In the genomic region with DNA sequence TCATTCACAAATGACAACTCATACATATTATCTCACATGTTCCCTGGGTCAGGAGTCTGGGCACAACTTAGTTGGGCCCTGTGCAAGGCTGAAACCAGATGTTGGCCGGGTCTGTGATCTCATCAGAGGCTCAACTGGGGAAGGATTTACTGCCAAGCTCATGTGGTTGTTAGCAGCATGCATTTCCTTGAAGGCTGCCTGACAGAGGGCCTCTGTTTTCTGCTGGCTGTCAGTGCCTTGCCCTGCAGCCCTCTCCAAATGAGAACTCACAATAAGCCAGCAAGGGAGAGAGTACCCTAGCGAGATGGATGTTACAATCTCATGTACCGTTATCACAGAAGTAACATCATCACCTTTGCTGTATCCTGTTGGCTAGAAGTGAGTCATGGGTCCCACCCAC, we compare ENCODE assay signal across 20 cellular contexts. TPM values are rescaled to one million over a fixed set of nuclear protein-coding genes. Genes with fewer than 3 reads are reported as not detected.
DNase-seq lines count a peak whose midpoint lies in the region; ATAC-seq, FAIRE-seq and TF ChIP-seq lines count a peak whose summit lies in the region.
"Had no signal": no experiment of that assay in that cellular context is flagged by ENCODE, and none has a peak within 500 bp of the region (broad histone marks: within the 10 kb centered on the region; RNA-seq: fewer than 3 reads in every experiment).

No MANE protein-coding gene starts in this region.

- no TSS peak for BruUV-seq in Caco-2 (replicated peaks; lab: Mats Ljungman, UMichigan)
- no TSS peak for BruUV-seq in PC-3 (replicated peaks; lab: Mats Ljungman, UMichigan)

- CTCF ChIA-PET in Caco-2 (lab: Charles Lee) = no interaction called here
- CTCF ChIA-PET in PC-3 (lab: Charles Lee) = no interaction called here

- H3K27me3 Mint-ChIP-seq in Caco-2 (ENCODE audit: insufficient read depth, unreplicated experiment) = no peaks in the 10 kb centered on the region

- H3K4me1 ChIP-seq in Caco-2 = peaks cover 20% of the 10 kb centered on the region
- H3K4me1 ChIP-seq in kidney (ENCODE audit: control insufficient read depth in 1 of 2, insufficient read depth in 1 of 2, low read depth in 1 of 2, low read length in 2 of 2) = no peaks in the 10 kb centered on the region
- H3K4me1 ChIP-seq in PC-3 (ENCODE audit: insufficient read depth, low read length) = no peaks in the 10 kb centered on the region
- H3K4me1 ChIP-seq: BLaER1, HAP-1 had no signal

- no peaks in the 10 kb centered on the region for H3K79me2 ChIP-seq in PC-3 (ENCODE audit: low read length)

- no peak overlapping the region for H3K9ac ChIP-seq in kidney (ENCODE audit: low read length in 2 of 2)
- no peak overlapping the region for H3K9ac ChIP-seq in PC-3 (ENCODE audit: low read length)
- H3K9ac ChIP-seq: BLaER1, GM23248 had no signal

- H3K4me2 ChIP-seq in PC-3 (ENCODE audit: low read length) = no peak overlapping the region
- H3K4me2 ChIP-seq: BLaER1 had no signal

- H3K36me3 ChIP-seq in Caco-2 (ENCODE audit: control insufficient read depth, insufficient read depth, low read length) (no peaks in the 10 kb centered on the region), kidney (ENCODE audit: control insufficient read depth in 1 of 2, insufficient read depth in 2 of 2, low read length in 2 of 2) (no peaks in the 10 kb centered on the region), PC-3 (ENCODE audit: low read depth, low read length) (no peaks in the 10 kb centered on the region)
- H3K36me3 ChIP-seq: BLaER1, HAP-1 had no signal

- peak overlapping the region; percentile 65 for H3K27ac Mint-ChIP-seq in Caco-2 (ENCODE audit: unreplicated experiment)
- H3K27ac Mint-ChIP-seq: CD14-positive monocyte; CD4-positive, alpha-beta memory T cell had no signal

- no peak for ATAC-seq in GM21619 (IDR thresholded peaks at IDR 0.05; ENCODE audit: unreplicated experiment)
- ATAC-seq in PC-3 = no peak

- no peak overlapping the region for H3K4me3 ChIP-seq in Caco-2 (ENCODE audit: low read depth, low read length)
- no peak overlapping the region for H3K4me3 ChIP-seq in kidney (ENCODE audit: low read length in 2 of 2)
- no peak overlapping the region for H3K4me3 ChIP-seq in PC-3 (ENCODE audit: low read length)
- H3K4me3 ChIP-seq: BLaER1, GM23248, HAP-1 had no signal

- no peaks in the 10 kb centered on the region for H3K9me2 ChIP-seq in PC-3 (replicated peaks; ENCODE audit: low read length)

- no peaks in the 10 kb centered on the region for H3K9me3 ChIP-seq in Caco-2
- peaks cover 0 to 17% of the 10 kb centered on the region in 2 donors for H3K9me3 ChIP-seq in kidney (ENCODE audit: control insufficient read depth in 1 of 2, low read length in 2 of 2)
- peaks cover 3% of the 10 kb centered on the region; the same call in 1 of the 2 replicates for H3K9me3 ChIP-seq in PC-3 (ENCODE audit: low read length)
- H3K9me3 ChIP-seq: HAP-1 had no signal

- H3K36me3 Mint-ChIP-seq in Caco-2 (ENCODE audit: insufficient read depth, unreplicated experiment) = no peaks in the 10 kb centered on the region
- H3K36me3 Mint-ChIP-seq: CD14-positive monocyte; CD4-positive, alpha-beta memory T cell had no signal

- H3K9me3 Mint-ChIP-seq in Caco-2 (ENCODE audit: unreplicated experiment) = no peaks in the 10 kb centered on the region

- FAIRE-seq in kidney (lab: Jason Lieb, UNC) = no peak

- no peak overlapping the region for H3K4me3 Mint-ChIP-seq in Caco-2 (ENCODE audit: unreplicated experiment)
- H3K4me3 Mint-ChIP-seq: CD14-positive monocyte; CD4-positive, alpha-beta memory T cell had no signal

- no peaks in the 10 kb centered on the region for H3F3A ChIP-seq in PC-3 (ENCODE audit: low read length, unreplicated experiment)

- H4K20me1 ChIP-seq in PC-3 (ENCODE audit: low read length) = no peaks in the 10 kb centered on the region
- H4K20me1 ChIP-seq: BLaER1 had no signal

- no peaks in the 10 kb centered on the region for H3K27me3 ChIP-seq in Caco-2 (replicated peaks; ENCODE audit: control insufficient read depth, insufficient read depth, low read length)
- peaks cover 31% of the 10 kb centered on the region for H3K27me3 ChIP-seq in PC-3 (ENCODE audit: low read length)

- H2AFZ ChIP-seq in PC-3 (ENCODE audit: low read length) = no peak overlapping the region
- H2AFZ ChIP-seq: GM23248 had no signal

- no peak for TF ChIP-seq CTCF in Caco-2 (IDR thresholded peaks at IDR 0.05; ENCODE audit: insufficient read depth in 1 of 2, low read depth in 1 of 2, low read length in 1 of 2, severe bottlenecking in 1 of 2, unreplicated experiment in 1 of 2)
- no peak for TF ChIP-seq CTCF in kidney (IDR thresholded peaks at IDR 0.05; ENCODE audit: borderline replicate concordance, extremely low read depth, insufficient read depth)
- TF ChIP-seq CTCF in PC-3 (conservative IDR thresholded peaks at IDR 0.05; ENCODE audit: low read depth, low read length) = no peak

- DNase-seq in Caco-2 (no peak), kidney (peak; percentile 6), putamen (ENCODE audit: low spot score) (peak; percentile 68), NCI-H510A treated with DMSO at 0.1 percent for 48 hours (lab: John Stamatoyannopoulos, UW) (no peak), PC-3 (no peak), Kasumi-1 (lab: John Stamatoyannopoulos, UW) (no peak)
- DNase-seq: Calu3; CD4-positive, alpha-beta memory T cell; DMS79 treated with DMSO at 0.1 percent for 48 hours; GF-D8; GM23248 had no signal

- intact Hi-C loops in Caco-2 (cut with micrococcal nuclease; ENCODE audit: unreplicated experiment) (no loop called here), kidney (cut with DNase I) (no loop called here), PC-3 (cut with micrococcal nuclease) (no loop called here)

- POLR2A ChIA-PET in Caco-2 (lab: Charles Lee) (no interaction called here), PC-3 (lab: Charles Lee; ENCODE audit: unreplicated experiment) (no interaction called here)

- H3K27ac ChIP-seq in cingulate gyrus (ENCODE audit: low read depth, low read length) (peak overlapping the region; percentile 70), kidney (ENCODE audit: low read depth in 2 of 2, low read length in 2 of 2) (no peak overlapping the region), PC-3 (ENCODE audit: low read length) (no peak overlapping the region)
- H3K27ac ChIP-seq: 22Rv1, BLaER1, GM23248 had no signal

- no peaks in the 10 kb centered on the region for H3K4me1 Mint-ChIP-seq in Caco-2 (ENCODE audit: low read depth, unreplicated experiment)
- H3K4me1 Mint-ChIP-seq: CD14-positive monocyte; CD4-positive, alpha-beta memory T cell had no signal

RNA-seq across cellular contexts. Expression of gene AJAP1, which starts 23.9 kb away (rescaled TPM):
- total RNA-seq in Caco-2 (2022) (not detected in 2 replicates), kidney (5.5 TPM), PC-3 (2014; rRNA removed) (not detected in 2 replicates)
- 2.7 TPM for polyA plus RNA-seq in kidney (ENCODE audit: insufficient read depth, low read depth, low replicate concordance)
- total RNA-seq: A673, Calu3, HT-29 had no signal
- polyA plus RNA-seq: AG04450; CD14-positive monocyte; CD4-positive, alpha-beta memory T cell had no signal

Comparison
In these comparisons a context has a peak if more than half of its experiments do, and no peak if none do; other contexts are left out.
1. DNase-seq: peak in kidney (single experiment) and putamen (single experiment); none in Caco-2 (0 of 2), NCI-H510A treated with DMSO at 0.1 percent for 48 hours (single experiment), PC-3 (single experiment) and Kasumi-1 (0 of 2).